1 cellular context compared by ENCODE assay signal in genomic region chr6:32852844-32853540, GRCh38.
TF ChIP-seq lines count a peak whose summit lies in the region.

No MANE protein-coding gene starts in this region.

TF ChIP-seq in HepG2, 621 proteins besides CTCF, POLR2A, EP300 and RAD21 (continued from another document and continues in another):
- TF ChIP-seq ZNF652 (CRISPR knock-in tag; IDR thresholded peaks at IDR 0.05; ENCODE audit: borderline replicate concordance, low read depth) (no peak), TFDP2 (CRISPR knock-in tag; IDR thresholded peaks at IDR 0.05) (no peak), ZNF235 (CRISPR knock-in tag; IDR thresholded peaks at IDR 0.05; ENCODE audit: borderline replicate concordance) (no peak), AGO1 (IDR thresholded peaks at IDR 0.05; ENCODE audit: low read depth, low read length, poor library complexity, severe bottlenecking) (peak; percentile 53), TOE1 (CRISPR knock-in tag; IDR thresholded peaks at IDR 0.05) (no peak), ZNF530 (CRISPR knock-in tag; IDR thresholded peaks at IDR 0.05; ENCODE audit: low read depth) (no peak), GLMP (CRISPR knock-in tag; IDR thresholded peaks at IDR 0.05; ENCODE audit: borderline replicate concordance) (no peak), ZNF331 (CRISPR knock-in tag; IDR thresholded peaks at IDR 0.05) (0 out of 2 replicates have a peak, but pooled peaks have one; percentile 15), ZNF512 (CRISPR knock-in tag; IDR thresholded peaks at IDR 0.05) (no peak), SRY (CRISPR knock-in tag; IDR thresholded peaks at IDR 0.05) (peak; percentile 51; the same call in 1 of the 2 replicates), ARHGAP35 (CRISPR knock-in tag; IDR thresholded peaks at IDR 0.05; ENCODE audit: borderline replicate concordance) (peak; percentile 64; the same call in 1 of the 2 replicates), NR1H2 (CRISPR knock-in tag; IDR thresholded peaks at IDR 0.05; ENCODE audit: borderline replicate concordance, low read depth) (no peak), SMAD9 (CRISPR knock-in tag; IDR thresholded peaks at IDR 0.05) (no peak), SMC3 (IDR thresholded peaks at IDR 0.05; ENCODE audit: low read length) (no peak), SYNCRIP (IDR thresholded peaks at IDR 0.05; ENCODE audit: insufficient read depth, low read depth, low read length) (no peak), SRSF4 (IDR thresholded peaks at IDR 0.05; ENCODE audit: low read depth, low read length, poor library complexity, severe bottlenecking) (no peak), ZNF782 (CRISPR knock-in tag; IDR thresholded peaks at IDR 0.05; ENCODE audit: borderline replicate concordance) (no peak), HBP1 (CRISPR knock-in tag; IDR thresholded peaks at IDR 0.05; ENCODE audit: low read depth) (no peak), ZNF558 (CRISPR knock-in tag; IDR thresholded peaks at IDR 0.05; ENCODE audit: borderline replicate concordance) (no peak), SSRP1 (CRISPR knock-in tag; IDR thresholded peaks at IDR 0.05) (no peak), PITX1 (CRISPR knock-in tag; IDR thresholded peaks at IDR 0.05) (no peak; the same call in 1 of the 2 replicates), ZNF512B (CRISPR knock-in tag; IDR thresholded peaks at IDR 0.05; ENCODE audit: borderline replicate concordance) (peak; percentile 65; the same call in 1 of the 2 replicates), NFKB2 (CRISPR knock-in tag; IDR thresholded peaks at IDR 0.05; ENCODE audit: borderline replicate concordance) (peak; percentile 72; the same call in 1 of the 2 replicates), ZNF674 (CRISPR knock-in tag; IDR thresholded peaks at IDR 0.05; ENCODE audit: low read depth) (peak; percentile 86), ZUFSP (CRISPR knock-in tag; IDR thresholded peaks at IDR 0.05; ENCODE audit: borderline replicate concordance) (no peak), SMARCC2 (IDR thresholded peaks at IDR 0.05) (no peak), ZNF496 (CRISPR knock-in tag; IDR thresholded peaks at IDR 0.05; ENCODE audit: insufficient replicate concordance) (no peak), CHCHD3 (CRISPR knock-in tag; IDR thresholded peaks at IDR 0.05) (0 out of 2 replicates have a peak, but pooled peaks have one; percentile 0), ZKSCAN8 (CRISPR knock-in tag; IDR thresholded peaks at IDR 0.05; ENCODE audit: borderline replicate concordance) (no peak), ZNF136 (CRISPR knock-in tag; IDR thresholded peaks at IDR 0.05; ENCODE audit: low read depth) (no peak), ZNF709 (CRISPR knock-in tag; IDR thresholded peaks at IDR 0.05) (no peak), ZNF746 (CRISPR knock-in tag; IDR thresholded peaks at IDR 0.05) (no peak), ZNF614 (CRISPR knock-in tag; IDR thresholded peaks at IDR 0.05; ENCODE audit: borderline replicate concordance) (no peak), ZNF44 (CRISPR knock-in tag; IDR thresholded peaks at IDR 0.05) (0 out of 2 replicates have a peak, but pooled peaks have one; percentile 12), ZNF460 (CRISPR knock-in tag; IDR thresholded peaks at IDR 0.05; ENCODE audit: borderline replicate concordance) (no peak), TFAP4 (IDR thresholded peaks at IDR 0.05; ENCODE audit: borderline replicate concordance, low read depth) (no peak), DDIT3 (CRISPR knock-in tag; IDR thresholded peaks at IDR 0.05) (no peak), ZFP91 (CRISPR knock-in tag; IDR thresholded peaks at IDR 0.05; ENCODE audit: borderline replicate concordance) (no peak), NR2C2 (CRISPR knock-in tag; IDR thresholded peaks at IDR 0.05; ENCODE audit: borderline replicate concordance) (no peak), ZNF75D (CRISPR knock-in tag; IDR thresholded peaks at IDR 0.05; ENCODE audit: borderline replicate concordance) (no peak), NAIF1 (CRISPR knock-in tag; IDR thresholded peaks at IDR 0.05; ENCODE audit: borderline replicate concordance) (0 out of 2 replicates have a peak, but pooled peaks have one; percentile 6), PLRG1 (conservative IDR thresholded peaks at IDR 0.05) (no peak), ARNTL (CRISPR knock-in tag; IDR thresholded peaks at IDR 0.05) (0 out of 2 replicates have a peak, but pooled peaks have one; percentile 17), YEATS2 (CRISPR knock-in tag; IDR thresholded peaks at IDR 0.05; ENCODE audit: borderline replicate concordance) (no peak), ZMAT5 (CRISPR knock-in tag; IDR thresholded peaks at IDR 0.05; ENCODE audit: borderline replicate concordance, low read depth) (no peak), ZNF549 (CRISPR knock-in tag; IDR thresholded peaks at IDR 0.05) (no peak), GFI1 (CRISPR knock-in tag; IDR thresholded peaks at IDR 0.05; ENCODE audit: borderline replicate concordance) (no peak), SOX5 (CRISPR knock-in tag; IDR thresholded peaks at IDR 0.05; ENCODE audit: borderline replicate concordance) (no peak), MTA1 (CRISPR knock-in tag; IDR thresholded peaks at IDR 0.05; ENCODE audit: borderline replicate concordance) (no peak), MLLT10 (CRISPR knock-in tag; IDR thresholded peaks at IDR 0.05) (no peak), ZSCAN25 (CRISPR knock-in tag; IDR thresholded peaks at IDR 0.05) (no peak), MTERF4 (CRISPR knock-in tag; IDR thresholded peaks at IDR 0.05) (no peak), YEATS4 (CRISPR knock-in tag; IDR thresholded peaks at IDR 0.05; ENCODE audit: borderline replicate concordance) (no peak; the same call in 1 of the 2 replicates), NONO (IDR thresholded peaks at IDR 0.05) (no peak), NONO (CRISPR knock-in tag; conservative IDR thresholded peaks at IDR 0.05) (peak; percentile 54), ZKSCAN5 (CRISPR knock-in tag; IDR thresholded peaks at IDR 0.05) (no peak), ATRX (CRISPR knock-in tag; IDR thresholded peaks at IDR 0.05; ENCODE audit: borderline replicate concordance) (no peak), RAD51 (IDR thresholded peaks at IDR 0.05; ENCODE audit: borderline replicate concordance) (no peak), ZBTB8A (CRISPR knock-in tag; IDR thresholded peaks at IDR 0.05; ENCODE audit: borderline replicate concordance, low read depth) (no peak), ZNF335 (CRISPR knock-in tag; IDR thresholded peaks at IDR 0.05) (no peak), MEIS1 (CRISPR knock-in tag; IDR thresholded peaks at IDR 0.05; ENCODE audit: borderline replicate concordance) (no peak; the same call in 1 of the 2 replicates), ARNT (IDR thresholded peaks at IDR 0.05) (no peak)
